In genomic region chr6:1771324-1771723, GRCh38 we compare ENCODE assay signal across 9 cellular contexts.
DNase-seq lines count a peak whose midpoint lies in the region; ATAC-seq and TF ChIP-seq lines count a peak whose summit lies in the region.
"Had no signal": no experiment of that assay in that cellular context is flagged by ENCODE, and none has a peak within 500 bp of the region (broad histone marks: within the 10 kb centered on the region; RNA-seq: fewer than 3 reads in every experiment).

No MANE protein-coding gene starts in this region.

- no peaks in the 10 kb centered on the region for H3K36me3 ChIP-seq in OCI-LY7 (ENCODE audit: insufficient read depth, low read length)

- H3K79me2 ChIP-seq in OCI-LY7 (ENCODE audit: insufficient read depth, low read depth, low read length) = no peaks in the 10 kb centered on the region

- CTCF ChIA-PET in RWPE1 (lab: Yijun Ruan, JAX) (interaction anchor here (0.6 kb wide), 1 partner anchor 54 kb away, joined by 3 read pairs; no protein-coding TSS in a partner anchor), OCI-LY7 (lab: Charles Lee; ENCODE audit: unreplicated experiment) (no interaction called here)

- H3K4me2 ChIP-seq in OCI-LY7 (ENCODE audit: low read length) = no peak overlapping the region

- H3K27ac ChIP-seq in RWPE1 = no peak overlapping the region
- no peak overlapping the region for H3K27ac ChIP-seq in OCI-LY7 (ENCODE audit: low read depth, low read length, poor library complexity, severe bottlenecking)

- no TSS peak for BruUV-seq in OCI-LY7 (replicated peaks; lab: Mats Ljungman, UMichigan)

- DNase-seq in activated T-cell treated with anti-CD3 and anti-CD28 coated beads for 24 hours (ENCODE audit: low read depth) (peak; percentile 12), RWPE1 (ENCODE audit: low spot score) (peak; percentile 46), dermis blood vessel endothelial cell (peak; percentile 89), OCI-LY7 (ENCODE audit: low spot score) (no peak)
- no peak for DNase-seq in activated T-cell treated with anti-CD3 and anti-CD28 coated beads, Interleukin-2, amount 50 U/mL, for 1 hour
- peak; percentile 22 to 66 for DNase-seq in stimulated activated effector memory CD8-positive, alpha-beta T cell treated with anti-CD3 and anti-CD28 coated beads, Interleukin-12 subunit alpha, Interleukin-12 subunit beta, amount 100 ng/mL, for 72 hours (ENCODE audit: low spot score in 2 of 2)
- DNase-seq: NCI-H526 treated with DMSO at 0.1 percent for 48 hours had no signal

- no peaks in the 10 kb centered on the region for H3K4me1 ChIP-seq in OCI-LY7 (ENCODE audit: insufficient read depth, low read length, poor library complexity, severe bottlenecking)

- no peaks in the 10 kb centered on the region for H4K20me1 ChIP-seq in OCI-LY7 (ENCODE audit: insufficient read depth, low read length)

- H3K4me3 ChIP-seq in OCI-LY7 (ENCODE audit: low read depth, low read length, poor library complexity, severe bottlenecking) = no peak overlapping the region

- no peaks in the 10 kb centered on the region for H3K9me3 ChIP-seq in OCI-LY7 (ENCODE audit: low read length)

- H3K36me3 Mint-ChIP-seq in stimulated activated effector memory CD8-positive, alpha-beta T cell treated with anti-CD3 and anti-CD28 coated beads, Interleukin-12 subunit alpha, Interleukin-12 subunit beta, amount 100 ng/mL, for 72 hours = peaks cover 7% of the 10 kb centered on the region

- no peak overlapping the region for H3K27ac Mint-ChIP-seq in stimulated activated effector memory CD8-positive, alpha-beta T cell treated with anti-CD3 and anti-CD28 coated beads, Interleukin-12 subunit alpha, Interleukin-12 subunit beta, amount 100 ng/mL, for 72 hours

- H3K4me3 Mint-ChIP-seq in stimulated activated effector memory CD8-positive, alpha-beta T cell treated with anti-CD3 and anti-CD28 coated beads, Interleukin-12 subunit alpha, Interleukin-12 subunit beta, amount 100 ng/mL, for 72 hours = no peak overlapping the region

- H3K9me3 Mint-ChIP-seq in stimulated activated effector memory CD8-positive, alpha-beta T cell treated with anti-CD3 and anti-CD28 coated beads, Interleukin-12 subunit alpha, Interleukin-12 subunit beta, amount 100 ng/mL, for 72 hours = no peaks in the 10 kb centered on the region

- no peak overlapping the region for H2AFZ ChIP-seq in OCI-LY7 (ENCODE audit: low read length)

- POLR2A ChIA-PET in RWPE1 (lab: Yijun Ruan, JAX; ENCODE audit: low non-redundant PET) (no interaction called here), OCI-LY7 (lab: Charles Lee) (no interaction called here)

- no peaks in the 10 kb centered on the region for H3K9me2 ChIP-seq in OCI-LY7 (ENCODE audit: insufficient read depth, low read length)

- H3K4me1 Mint-ChIP-seq in stimulated activated effector memory CD8-positive, alpha-beta T cell treated with anti-CD3 and anti-CD28 coated beads, Interleukin-12 subunit alpha, Interleukin-12 subunit beta, amount 100 ng/mL, for 72 hours = peaks cover 32% of the 10 kb centered on the region

- intact Hi-C loops in OCI-LY7 (cut with micrococcal nuclease; ENCODE audit: unreplicated experiment) = no loop called here

- ATAC-seq in stimulated activated effector memory CD8-positive, alpha-beta T cell treated with anti-CD3 and anti-CD28 coated beads, Interleukin-12 subunit alpha, Interleukin-12 subunit beta, amount 100 ng/mL, for 72 hours = peak; percentile 94
- ATAC-seq in HG02642 (IDR thresholded peaks at IDR 0.05; ENCODE audit: poor library complexity, unreplicated experiment) = no peak
- ATAC-seq in HG03571 (IDR thresholded peaks at IDR 0.05; ENCODE audit: unreplicated experiment) = no peak

- no peak for TF ChIP-seq CTCF in RWPE1 (conservative IDR thresholded peaks at IDR 0.05; ENCODE audit: low read depth)
- TF ChIP-seq CTCF in OCI-LY7 (conservative IDR thresholded peaks at IDR 0.05; ENCODE audit: low read length) = no peak

Comparison
In these comparisons a context has a peak if more than half of its experiments do, and no peak if none do; other contexts are left out.
1. DNase-seq: peak in activated T-cell treated with anti-CD3 and anti-CD28 coated beads for 24 hours (single experiment), RWPE1 (single experiment), dermis blood vessel endothelial cell (single experiment) and stimulated activated effector memory CD8-positive, alpha-beta T cell treated with anti-CD3 and anti-CD28 coated beads, Interleukin-12 subunit alpha, Interleukin-12 subunit beta, amount 100 ng/mL, for 72 hours (2 of 2); none in activated T-cell treated with anti-CD3 and anti-CD28 coated beads, Interleukin-2, amount 50 U/mL, for 1 hour (single experiment) and OCI-LY7 (single experiment).